ENCODE assay signal across 8 cellular contexts in genomic region chr19:40421468-40421778, GRCh38. TPM values are rescaled to one million over a fixed set of nuclear protein-coding genes. Genes with fewer than 3 reads are reported as not detected.
A peak's percentile ranks its signal among the peaks of the same experiment; 100 is the strongest.
DNase-seq lines count a peak whose midpoint lies in the region; ATAC-seq and TF ChIP-seq lines count a peak whose summit lies in the region.

No MANE protein-coding gene starts in this region.

- peak overlapping the region; percentile 88 for H3K4me2 ChIP-seq in mesenchymal stem cell (ENCODE audit: low read length, poor library complexity, severe bottlenecking)

- peaks cover 6% of the 10 kb centered on the region for H3K79me1 ChIP-seq in mesenchymal stem cell (replicated peaks; ENCODE audit: low read length, poor library complexity, severe bottlenecking)

- H3K18ac ChIP-seq in mesenchymal stem cell (ENCODE audit: low read depth in 1 of 2, low read length in 2 of 2) = peak overlapping the region in 1 of 2 experiments; percentile 79

- H3K4ac ChIP-seq in mesenchymal stem cell (ENCODE audit: low read depth in 1 of 2, low read length in 2 of 2) = peak overlapping the region in 1 of 2 experiments; percentile 75

- H3K27ac ChIP-seq in heart left ventricle (peak overlapping the region; percentile 96 to 100 (median 99)), body of pancreas (peak overlapping the region; percentile 99 to 100 (median 99)), mesenchymal stem cell (ENCODE audit: low read length, poor library complexity, severe bottlenecking) (peak overlapping the region; percentile 93), vagina (peak overlapping the region; percentile 93)

- peak overlapping the region; percentile 99 for H3K9ac ChIP-seq in mesenchymal stem cell (ENCODE audit: low read length)

- H4K91ac ChIP-seq in mesenchymal stem cell (ENCODE audit: low read length) = no peak overlapping the region

- WGBS in heart left ventricle, 4 donors = 19 to 26% (median 23%) methylated on average over 4 of the region's 4 CpGs
- WGBS in body of pancreas, 2 donors = 19 to 24% methylated on average over 4 of the region's 4 CpGs
- 32% methylated on average over 2 of the region's 4 CpGs for whole genome bisulfite sequencing in mesenchymal stem cell

- H4K8ac ChIP-seq in mesenchymal stem cell (ENCODE audit: low read length) = no peak overlapping the region

- no peaks in the 10 kb centered on the region for H3K27me3 ChIP-seq in heart left ventricle
- H3K27me3 ChIP-seq in body of pancreas = no peaks in the 10 kb centered on the region
- H3K27me3 ChIP-seq in mesenchymal stem cell (ENCODE audit: control insufficient read depth in 1 of 2, insufficient read depth in 1 of 2, low read length in 2 of 2) = no peaks in the 10 kb centered on the region
- no peaks in the 10 kb centered on the region for H3K27me3 ChIP-seq in vagina

- no peak overlapping the region for H2BK15ac ChIP-seq in mesenchymal stem cell (ENCODE audit: low read depth, poor library complexity, severe bottlenecking)

- H2BK12ac ChIP-seq in mesenchymal stem cell (ENCODE audit: low read length in 2 of 2) = no peak overlapping the region

- peaks cover 3 to 24% (median 16%) of the 10 kb centered on the region in 9 donors for H3K36me3 ChIP-seq in heart left ventricle
- no peaks in the 10 kb centered on the region for H3K36me3 ChIP-seq in body of pancreas (replicated peaks in 1 of 2; ENCODE audit: insufficient read depth in 1 of 2, low read depth in 2 of 2)
- H3K36me3 ChIP-seq in mesenchymal stem cell (ENCODE audit: control insufficient read depth in 1 of 2, insufficient read depth in 2 of 2, low read depth in 1 of 2, low read length in 2 of 2) = peaks cover 11 to 15% of the 10 kb centered on the region in 2 experiments
- H3K36me3 ChIP-seq in vagina = peaks cover 0 to 10% of the 10 kb centered on the region in 2 donors
- no peaks in the 10 kb centered on the region for H3K36me3 ChIP-seq in mucosa of descending colon (ENCODE audit: low read depth)

- peak overlapping the region; percentile 81 for H2AK5ac ChIP-seq in mesenchymal stem cell (ENCODE audit: low read length, severe bottlenecking)

- no peaks in the 10 kb centered on the region for H3K9me3 ChIP-seq in heart left ventricle
- no peaks in the 10 kb centered on the region for H3K9me3 ChIP-seq in body of pancreas
- H3K9me3 ChIP-seq in mesenchymal stem cell (ENCODE audit: control insufficient read depth, low read length) = no peaks in the 10 kb centered on the region
- H3K9me3 ChIP-seq in vagina = no peaks in the 10 kb centered on the region
- no peaks in the 10 kb centered on the region for H3K9me3 ChIP-seq in mucosa of descending colon

- intact Hi-C loops in heart left ventricle (cut with DNase I) (loop anchor here in 7 of 10 donors (1.0 to 10.0 kb wide), 9 partner anchors 12 to 386 kb away; partner anchors contain the start of genes C19orf47 (in 2 of the 7), PLD3 (in 2 of the 7), SERTAD3 (in 2 of the 7) and LTBP4 (in 1 of the 7)), Right ventricle myocardium superior (cut with DNase I) (no loop called here), body of pancreas (cut with DNase I) (no loop called here), vagina (cut with DNase I) (loop anchor here (2.0 kb wide), 1 partner anchor 21 kb away; no protein-coding TSS in a partner anchor), mucosa of descending colon (cut with DNase I, micrococcal nuclease) (no loop called here)

- no peak overlapping the region for H3K14ac ChIP-seq in mesenchymal stem cell (ENCODE audit: low read length in 2 of 2)

- no peak overlapping the region for H3K23ac ChIP-seq in mesenchymal stem cell (ENCODE audit: low read length in 2 of 2)

- DNase-seq in heart left ventricle (no peak), Right ventricle myocardium superior (no peak), body of pancreas (no peak), mesenchymal stem cell (no peak), vagina (ENCODE audit: extremely low spot score in 2 of 2) (no peak), mucosa of descending colon (no peak), AG08395 (ENCODE audit: low spot score) (no peak), NCI-H226 (no peak)

- no peak overlapping the region for H2BK120ac ChIP-seq in mesenchymal stem cell (ENCODE audit: low read depth, low read length)

- H3K4me1 ChIP-seq in heart left ventricle (peaks cover 0 to 59% (median 43%) of the 10 kb centered on the region in 12 donors), body of pancreas (peaks cover 16% of the 10 kb centered on the region), mesenchymal stem cell (ENCODE audit: control insufficient read depth, insufficient read depth, low read depth, low read length) (peaks cover 15% of the 10 kb centered on the region), vagina (peaks cover 38% of the 10 kb centered on the region), mucosa of descending colon (ENCODE audit: low read depth) (peaks cover 18% of the 10 kb centered on the region)

- TF ChIP-seq POLR2A in heart left ventricle (IDR thresholded peaks at IDR 0.05) (peak in 1 of 2 donors; percentile 57), body of pancreas (IDR thresholded peaks at IDR 0.05) (no peak), vagina (IDR thresholded peaks at IDR 0.05) (no peak)

- TF ChIP-seq CTCF in heart left ventricle (IDR thresholded peaks at IDR 0.05) (no peak), body of pancreas (IDR thresholded peaks at IDR 0.05) (no peak), vagina (IDR thresholded peaks at IDR 0.05) (no peak), mucosa of descending colon (IDR thresholded peaks at IDR 0.05) (no peak)

- no peak overlapping the region for H2BK5ac ChIP-seq in mesenchymal stem cell (ENCODE audit: low read depth, low read length, poor library complexity, severe bottlenecking)

- H3K4me3 ChIP-seq in heart left ventricle (peak overlapping the region in 11 of 12 donors; percentile 43 to 75 (median 65)), body of pancreas (no peak overlapping the region), mesenchymal stem cell (ENCODE audit: insufficient read depth in 1 of 2, low read depth in 1 of 2, low read length in 2 of 2) (peak overlapping the region; percentile 63 to 82), vagina (peak overlapping the region; percentile 51 to 74), mucosa of descending colon (no peak overlapping the region)

- no peak overlapping the region for H2AFZ ChIP-seq in mesenchymal stem cell (ENCODE audit: low read depth, low read length)

- ATAC-seq in heart left ventricle = no peak
- ATAC-seq in Right ventricle myocardium superior (ENCODE audit: poor library complexity) = no peak
- no peak for ATAC-seq in body of pancreas
- no peak for ATAC-seq in mucosa of descending colon

RNA-seq across cellular contexts. Expression of gene SERTAD1, which starts 4.4 kb away (rescaled TPM):
- total RNA-seq in heart left ventricle = 10 to 100 TPM in 6 of 9 donors, 1 to 10 TPM in 3; 7.6 to 28.0 (median 11.5) TPM
- polyA plus RNA-seq in heart left ventricle = 10 to 100 TPM; 10.2 to 40.2 TPM
- 10.9 TPM for total RNA-seq in Right ventricle myocardium superior
- 1 to 10 TPM; 6.9 to 7.3 TPM for total RNA-seq in body of pancreas
- 11.7 TPM for polyA plus RNA-seq in mesenchymal stem cell (2013, experiment 1 of 2)
- 12.3 TPM for polyA plus RNA-seq in mesenchymal stem cell (2013, experiment 2 of 2)
- 14.2 TPM for total RNA-seq in vagina
- total RNA-seq in mucosa of descending colon = 10 to 100 TPM; 12.1 to 16.7 (median 14.0) TPM

RNA-seq across cellular contexts. Expression of gene PRX, which starts 8.2 kb away (rescaled TPM):
- total RNA-seq in heart left ventricle (1 to 10 TPM; 2.5 to 4.6 (median 3.1) TPM), Right ventricle myocardium superior (3.8 TPM), body of pancreas (10 to 100 TPM in 1 of 2 donors, 1 to 10 TPM in 1; 5.7 to 14.8 TPM), vagina (3.2 TPM), mucosa of descending colon (1 to 10 TPM; 1.1 to 6.8 (median 1.7) TPM)
- 1 to 10 TPM; 2.9 to 4.3 TPM for polyA plus RNA-seq in heart left ventricle
- polyA plus RNA-seq in mesenchymal stem cell (2013, experiment 1 of 2) = 2.1 TPM
- polyA plus RNA-seq in mesenchymal stem cell (2013, experiment 2 of 2) = 1.9 TPM

RNA-seq across cellular contexts. Expression of gene SERTAD3, which starts 22.7 kb away (rescaled TPM):
- 10 to 100 TPM; 17.6 to 38.7 (median 26.0) TPM for total RNA-seq in heart left ventricle
- 10 to 100 TPM; 23.2 to 36.9 TPM for polyA plus RNA-seq in heart left ventricle
- total RNA-seq in Right ventricle myocardium superior = 22.7 TPM
- total RNA-seq in body of pancreas = 10 to 100 TPM in 1 of 2 donors, 1 to 10 TPM in 1; 5.7 to 10.2 TPM
- polyA plus RNA-seq in mesenchymal stem cell (2013, experiment 1 of 2) = 22.0 TPM
- polyA plus RNA-seq in mesenchymal stem cell (2013, experiment 2 of 2) = 22.4 TPM
- total RNA-seq in vagina = 42.0 TPM
- total RNA-seq in mucosa of descending colon = 10 to 100 TPM; 39.3 to 55.4 (median 46.2) TPM

RNA-seq across cellular contexts. Expression of gene HIPK4, which starts 31.4 kb away (rescaled TPM):
- total RNA-seq in heart left ventricle = under 1 TPM in 3 of 9 donors, not detected in 6; 0.07 to 0.14 (median 0.12) TPM
- under 1 TPM; 0.08 to 0.12 TPM for polyA plus RNA-seq in heart left ventricle
- not detected for total RNA-seq in Right ventricle myocardium superior
- total RNA-seq in body of pancreas = not detected
- 0.29 TPM for polyA plus RNA-seq in mesenchymal stem cell (2013, experiment 1 of 2)
- 0.25 TPM for polyA plus RNA-seq in mesenchymal stem cell (2013, experiment 2 of 2)
- total RNA-seq in vagina = 0.74 TPM
- total RNA-seq in mucosa of descending colon = under 1 TPM in 1 of 3 donors, not detected in 2; 0.19 TPM

RNA-seq across cellular contexts. Expression of gene BLVRB, which starts 44.1 kb away (rescaled TPM):
- 100 to 1,000 TPM in 5 of 9 donors, 10 to 100 TPM in 4; 76.3 to 330 (median 100) TPM for total RNA-seq in heart left ventricle
- polyA plus RNA-seq in heart left ventricle = 100 to 1,000 TPM; 115 to 164 TPM
- total RNA-seq in Right ventricle myocardium superior = 117 TPM
- 100 to 1,000 TPM in 1 of 2 donors, 10 to 100 TPM in 1; 79.8 to 109 TPM for total RNA-seq in body of pancreas
- polyA plus RNA-seq in mesenchymal stem cell (2013, experiment 1 of 2) = 83.8 TPM
- 80.0 TPM for polyA plus RNA-seq in mesenchymal stem cell (2013, experiment 2 of 2)
- total RNA-seq in vagina = 357 TPM
- total RNA-seq in mucosa of descending colon = 10 to 100 TPM; 70.9 to 87.6 (median 76.8) TPM

Comparison
In these comparisons a context has a peak if more than half of its experiments do, and no peak if none do; other contexts are left out.
1. intact Hi-C loops: an anchor here in heart left ventricle (1.0 to 10.0 kb wide) and vagina (2.0 kb wide); none called in Right ventricle myocardium superior, body of pancreas and mucosa of descending colon.
2. H3K4me3 ChIP-seq: peak in heart left ventricle (11 of 12), mesenchymal stem cell (2 of 2) and vagina (2 of 2); none in body of pancreas (0 of 2) and mucosa of descending colon (single experiment).
3. Peak in every context shown above with its lines, with median percentiles within 50 percentile points of each other: H3K27ac ChIP-seq.